ENCODE assay signal across 17 cellular contexts in genomic region chr10:46262906-46263560, GRCh38. TPM values are rescaled to one million over a fixed set of nuclear protein-coding genes. Genes with fewer than 3 reads are reported as not detected.
"Had no signal": no experiment of that assay in that cellular context is flagged by ENCODE, and none has a peak within 500 bp of the region (broad histone marks: within the 10 kb centered on the region; RNA-seq: fewer than 3 reads in every experiment).

No MANE protein-coding gene starts in this region.

RNA-seq across cellular contexts. Expression of gene ANTXRL, which starts 23.8 kb away (rescaled TPM):
- total RNA-seq: activated B cell treated with CpG ODN at 0.5 μM for 24 hours; activated CD4-positive, alpha-beta memory T cell treated with anti-CD3 and anti-CD28 coated beads for 36 hours; activated CD8-positive, alpha-beta memory T cell treated with anti-CD3 and anti-CD28 coated beads for 36 hours; activated CD8-positive, alpha-beta memory T cell treated with anti-CD3 and anti-CD28 coated beads, Interleukin-2, amount 10 ng/mL, durations not matched to agents 7 days and 5 days; activated CD8-positive, alpha-beta T cell treated with anti-CD3 and anti-CD28 coated beads, Interleukin-2, amount 10 ng/mL, durations not matched to agents 7 days and 5 days; activated naive CD8-positive, alpha-beta T cell treated with anti-CD3 and anti-CD28 coated beads for 36 hours; activated T-cell treated with anti-CD3 and anti-CD28 coated beads, Interleukin-2, amount 50 U/mL, for 72 hours; body of pancreas; chondrocyte; dermis microvascular lymphatic vessel endothelial cell; endothelial cell of umbilical vein; esophagus squamous epithelium; fibroblast of lung; fibroblast of villous mesenchyme; gastroesophageal sphincter; glomerular endothelial cell had no signal
- polyA plus RNA-seq: aorta, endothelial cell of umbilical vein, fibroblast of lung had no signal
